Comparison of ENCODE assay signal across 20 cellular contexts in genomic region chr2:23502096-23502495, GRCh38.
DNase-seq lines count a peak whose midpoint lies in the region; ATAC-seq and TF ChIP-seq lines count a peak whose summit lies in the region.
"Had no signal": no experiment of that assay in that cellular context is flagged by ENCODE, and none has a peak within 500 bp of the region (broad histone marks: within the 10 kb centered on the region; RNA-seq: fewer than 3 reads in every experiment).

No MANE protein-coding gene starts in this region.

- DNase-seq in mammary epithelial cell (peak; percentile 77), hippocampal formation (lab: John Stamatoyannopoulos, UW) (peak; percentile 26 to 70), pons (ENCODE audit: low spot score) (peak; percentile 76), suprapubic skin (ENCODE audit: low spot score in 2 of 2) (no peak), NK-92 (lab: John Stamatoyannopoulos, UW; ENCODE audit: unreplicated experiment) (no peak), LoVo (ENCODE audit: low spot score) (no peak)
- DNase-seq: activated CD4-positive, alpha-beta T cell treated with anti-CD3 and anti-CD28 coated beads, Interleukin-2, amount 10 ng/mL, durations not matched to agents 24 days and 14 days; activated T-cell treated with anti-CD3 and anti-CD28 coated beads, Interleukin-2, amount 50 U/mL, for 48 hours; adrenal gland; DMS53; gastrocnemius medialis; HFFc6; Kasumi-1; left cardiac atrium; naive B cell; NCI-H1694 treated with DMSO at 0.1 percent for 48 hours; NCI-H524 treated with DMSO at 0.1 percent for 48 hours; Peyer's patch had no signal

- H3K79me2 ChIP-seq in mammary epithelial cell (ENCODE audit: insufficient read depth, low read length) = no peaks in the 10 kb centered on the region

- H3K27ac ChIP-seq in HEK293 (ENCODE audit: extremely low read depth, low read depth, low read length) (no peak overlapping the region), mammary epithelial cell (ENCODE audit: insufficient read depth, low read depth, low read length) (no peak overlapping the region), suprapubic skin (no peak overlapping the region)
- H3K27ac ChIP-seq: gastrocnemius medialis had no signal

- peak overlapping the region; percentile 40 for H2AFZ ChIP-seq in mammary epithelial cell (ENCODE audit: low read depth, low read length)

- no peak for TF ChIP-seq POLR2A in suprapubic skin (IDR thresholded peaks at IDR 0.05)

- H3K36me3 ChIP-seq in HEK293 (ENCODE audit: control insufficient read depth in 2 of 2, insufficient read depth in 1 of 2, low read length in 2 of 2) = no peaks in the 10 kb centered on the region
- no peaks in the 10 kb centered on the region for H3K36me3 ChIP-seq in mammary epithelial cell (ENCODE audit: insufficient read depth, low read length)
- no peaks in the 10 kb centered on the region for H3K36me3 ChIP-seq in suprapubic skin
- H3K36me3 ChIP-seq: adrenal gland, gastrocnemius medialis, Peyer's patch had no signal

- in situ Hi-C loops in mammary epithelial cell (cut with MboI; ENCODE audit: low sequenced_read_pairs in 2 of 2) = no loop called here

- H3K4me2 ChIP-seq in mammary epithelial cell (ENCODE audit: insufficient read depth, low read depth, low read length) = peak overlapping the region; percentile 39

- no peak for TF ChIP-seq CTCF in HEK293 (tag by site-specific recombination; IDR thresholded peaks at IDR 0.05)
- TF ChIP-seq CTCF in mammary epithelial cell (conservative IDR thresholded peaks at IDR 0.05 in 1 of 2, IDR thresholded peaks at IDR 0.05 in 1 of 2; ENCODE audit: extremely low read depth in 1 of 2, insufficient read depth in 1 of 2, low read depth in 1 of 2, low read length in 2 of 2) = no peak
- TF ChIP-seq CTCF in suprapubic skin (IDR thresholded peaks at IDR 0.05) = no peak

- no TSS peak for BruUV-seq in mammary epithelial cell (replicated peaks; lab: Mats Ljungman, UMichigan)

- TF ChIP-seq EP300 in suprapubic skin (IDR thresholded peaks at IDR 0.05) = no peak

- no peak overlapping the region for H3K4me3 ChIP-seq in HEK293 (ENCODE audit: low read depth, low read length)
- H3K4me3 ChIP-seq in mammary epithelial cell (replicated peaks in 1 of 3; ENCODE audit: insufficient read depth in 1 of 3, low read depth in 2 of 3, low read length in 3 of 3) = no peak overlapping the region
- no peak overlapping the region for H3K4me3 ChIP-seq in suprapubic skin
- H3K4me3 ChIP-seq: adrenal gland, gastrocnemius medialis, Peyer's patch had no signal

- POLR2A ChIA-PET in HEK293 (lab: Yijun Ruan, JAX) = no interaction called here

- H4K20me1 ChIP-seq in mammary epithelial cell (ENCODE audit: insufficient read depth, low read length) = no peaks in the 10 kb centered on the region

- ATAC-seq in HG02938 (IDR thresholded peaks at IDR 0.05; ENCODE audit: unreplicated experiment) = no peak
- ATAC-seq: gastrocnemius medialis had no signal

- H3K9me3 ChIP-seq in HEK293 (ENCODE audit: control insufficient read depth, insufficient read depth, low read depth, low read length) = no peaks in the 10 kb centered on the region
- no peaks in the 10 kb centered on the region for H3K9me3 ChIP-seq in mammary epithelial cell (replicated peaks; ENCODE audit: insufficient read depth, low read length)
- H3K9me3 ChIP-seq in suprapubic skin = no peaks in the 10 kb centered on the region
- H3K9me3 ChIP-seq: adrenal gland, gastrocnemius medialis, Peyer's patch had no signal

- H3K4me1 ChIP-seq in HEK293 (ENCODE audit: control insufficient read depth, insufficient read depth, low read length) (peaks cover 4% of the 10 kb centered on the region; the same call in 1 of the 2 replicates), mammary epithelial cell (ENCODE audit: insufficient read depth, low read length) (peaks cover 52% of the 10 kb centered on the region), suprapubic skin (peaks cover 47% of the 10 kb centered on the region)

- CTCF ChIA-PET in HEK293 (lab: Yijun Ruan, JAX) (no interaction called here), mammary epithelial cell (lab: Charles Lee; ENCODE audit: low non-redundant PET) (no interaction called here)

- H3K9ac ChIP-seq in mammary epithelial cell (ENCODE audit: insufficient read depth, low read length) = no peak overlapping the region

- intact Hi-C loops in mammary epithelial cell (cut with micrococcal nuclease) = loop anchor here (10.0 kb wide), 1 partner anchor 263 kb away; no protein-coding TSS in a partner anchor

- WGBS in mammary epithelial cell (ENCODE audit: low coverage, missing lambda C conversion rate) = 7% methylated on average over 15 of the region's 15 CpGs
- WGBS in suprapubic skin = 81% methylated on average over 15 of the region's 15 CpGs

- dilution Hi-C loops in mammary epithelial cell (cut with HindIII; ENCODE audit: low sequenced_read_pairs) = no loop called here

- H3K27me3 ChIP-seq in mammary epithelial cell (ENCODE audit: insufficient read depth, low read length) (no peaks in the 10 kb centered on the region), suprapubic skin (no peaks in the 10 kb centered on the region)
- H3K27me3 ChIP-seq: adrenal gland, gastrocnemius medialis, Peyer's patch had no signal

TF ChIP-seq in HEK293, 187 proteins besides CTCF, POLR2A, EP300 and RAD21:
- no peak for TF ChIP-seq REPIN1 (tag by site-specific recombination; IDR thresholded peaks at IDR 0.05; ENCODE audit: low read depth)
- peak; percentile 61 for TF ChIP-seq ZBTB17 (tag by site-specific recombination; IDR thresholded peaks at IDR 0.05)
- no peak for TF ChIP-seq ZBTB44 (tag by site-specific recombination; IDR thresholded peaks at IDR 0.05)
- no peak for TF ChIP-seq ZNF23 (tag by site-specific recombination; IDR thresholded peaks at IDR 0.05; ENCODE audit: borderline replicate concordance)
- no peak for TF ChIP-seq ZNF521 (tag by site-specific recombination; IDR thresholded peaks at IDR 0.05)
- no peak for TF ChIP-seq ZNF704 (tag by site-specific recombination; IDR thresholded peaks at IDR 0.05)
- no peak for TF ChIP-seq ZNF791 (tag by site-specific recombination; IDR thresholded peaks at IDR 0.05)

Comparison
In these comparisons a context has a peak if more than half of its experiments do, and no peak if none do; other contexts are left out.
1. DNase-seq: peak in mammary epithelial cell (single experiment), hippocampal formation (2 of 2) and pons (single experiment); none in suprapubic skin (0 of 2), NK-92 (single experiment) and LoVo (single experiment).